15 cellular contexts compared by ENCODE assay signal in genomic region chr5:42886612-42887011, GRCh38.
"Had no signal": no experiment of that assay in that cellular context is flagged by ENCODE, and none has a peak within 500 bp of the region (broad histone marks: within the 10 kb centered on the region; RNA-seq: fewer than 3 reads in every experiment).

No MANE protein-coding gene starts in this region.

- H3K27me3 ChIP-seq: body of pancreas, ovary, testis, uterus had no signal

- ATAC-seq: activated CD8-positive, alpha-beta memory T cell treated with anti-CD3 and anti-CD28 coated beads, Interleukin-2, amount 10 ng/mL, durations not matched to agents 7 days and 5 days; body of pancreas; left lobe of liver had no signal

- H3K9me3 ChIP-seq: body of pancreas, ovary, testis, uterus had no signal

- DNase-seq: activated CD4-positive, alpha-beta T cell treated with anti-CD3 and anti-CD28 coated beads, Interleukin-2, amount 50 U/mL, for 48 hours; activated CD4-positive, CD25-positive, alpha-beta regulatory T cell; activated CD8-positive, alpha-beta memory T cell treated with anti-CD3 and anti-CD28 coated beads, Interleukin-2, amount 10 ng/mL, durations not matched to agents 7 days and 5 days; activated effector memory CD4-positive, alpha-beta T cell treated with Interleukin-2 at 50 U/mL for 16 hours; activated T-cell treated with anti-CD3 and anti-CD28 coated beads, Interleukin-2, amount 50 U/mL, for 24 hours; amniotic stem cell; body of pancreas; dermis blood vessel endothelial cell; glutamatergic neuron; ovary; stimulated activated CD4-positive, alpha-beta T cell treated with anti-CD3 and anti-CD28 coated beads, Interleukin-15, amount 100 ng/mL, for 24 hours; stimulated activated CD4-positive, alpha-beta T cell treated with anti-CD3 and anti-CD28 coated beads, Interleukin-4, amount 100 ng/mL, for 24 hours; testis; uterus had no signal

- H3K4me3 ChIP-seq: body of pancreas, ovary, testis, uterus had no signal

- H3K36me3 ChIP-seq: ovary, uterus had no signal

- H3K4me1 ChIP-seq: body of pancreas, testis, uterus had no signal

- H3K27ac ChIP-seq: body of pancreas, ovary, testis, uterus had no signal
